ENCODE assay signal across 20 cellular contexts in genomic region chr1:203500279-203500678, GRCh38.
DNase-seq lines count a peak whose midpoint lies in the region; ATAC-seq and TF ChIP-seq lines count a peak whose summit lies in the region.
"Had no signal": no experiment of that assay in that cellular context is flagged by ENCODE, and none has a peak within 500 bp of the region (broad histone marks: within the 10 kb centered on the region; RNA-seq: fewer than 3 reads in every experiment).

No MANE protein-coding gene starts in this region.

- H3K9me3 ChIP-seq in HEK293 (ENCODE audit: control insufficient read depth, insufficient read depth, low read depth, low read length) = no peaks in the 10 kb centered on the region
- H3K9me3 ChIP-seq: BLaER1 treated with 17β-estradiol and CSF1 and Interleukin-3, amounts not matched to agents 10 nM and 100 nM had no signal

- no peak for DNase-seq in activated naive CD4-positive, alpha-beta T cell treated with anti-CD3 and anti-CD28 coated beads, Interleukin-2, amount 10 ng/mL, durations not matched to agents 7 days and 5 days
- no peak for DNase-seq in central memory CD8-positive, alpha-beta T cell (ENCODE audit: low spot score in 2 of 2)
- no peak for DNase-seq in stimulated activated effector memory CD8-positive, alpha-beta T cell treated with anti-CD3 and anti-CD28 coated beads, Interleukin-12 subunit alpha, Interleukin-12 subunit beta, amount 100 ng/mL, for 72 hours (ENCODE audit: low spot score in 2 of 2)
- no peak for DNase-seq in cortex of kidney (lab: John Stamatoyannopoulos, UW)
- DNase-seq: 8988T; CD8-positive, alpha-beta T cell; COR-L47; DMS 273 treated with DMSO at 0.1 percent for 48 hours; DMS53; DND-41; EL; HCEC 1CT had no signal

- H3K4me1 Mint-ChIP-seq in activated naive CD4-positive, alpha-beta T cell treated with anti-CD3 and anti-CD28 coated beads, Interleukin-2, amount 50 U/mL, for 24 hours = peaks cover 9% of the 10 kb centered on the region
- H3K4me1 Mint-ChIP-seq in activated naive CD4-positive, alpha-beta T cell treated with anti-CD3 and anti-CD28 coated beads, Interleukin-2, amount 10 ng/mL, durations not matched to agents 7 days and 5 days = no peaks in the 10 kb centered on the region
- peaks cover 6% of the 10 kb centered on the region for H3K4me1 Mint-ChIP-seq in central memory CD8-positive, alpha-beta T cell
- peaks cover 8% of the 10 kb centered on the region for H3K4me1 Mint-ChIP-seq in stimulated activated effector memory CD8-positive, alpha-beta T cell treated with anti-CD3 and anti-CD28 coated beads, Interleukin-12 subunit alpha, Interleukin-12 subunit beta, amount 100 ng/mL, for 72 hours

- no peak overlapping the region for H3K4me3 Mint-ChIP-seq in activated naive CD4-positive, alpha-beta T cell treated with anti-CD3 and anti-CD28 coated beads, Interleukin-2, amount 50 U/mL, for 24 hours
- H3K4me3 Mint-ChIP-seq in activated naive CD4-positive, alpha-beta T cell treated with anti-CD3 and anti-CD28 coated beads, Interleukin-2, amount 10 ng/mL, durations not matched to agents 7 days and 5 days = no peak overlapping the region
- no peak overlapping the region for H3K4me3 Mint-ChIP-seq in central memory CD8-positive, alpha-beta T cell
- no peak overlapping the region for H3K4me3 Mint-ChIP-seq in stimulated activated effector memory CD8-positive, alpha-beta T cell treated with anti-CD3 and anti-CD28 coated beads, Interleukin-12 subunit alpha, Interleukin-12 subunit beta, amount 100 ng/mL, for 72 hours
- H3K4me3 Mint-ChIP-seq: B cell; CD8-positive, alpha-beta T cell; GM23338 had no signal

- no peak for TF ChIP-seq CTCF in HEK293 (tag by site-specific recombination; IDR thresholded peaks at IDR 0.05)

- POLR2A ChIA-PET in HEK293 (lab: Yijun Ruan, JAX) = no interaction called here

- no peaks in the 10 kb centered on the region for H3K9me3 Mint-ChIP-seq in activated naive CD4-positive, alpha-beta T cell treated with anti-CD3 and anti-CD28 coated beads, Interleukin-2, amount 50 U/mL, for 24 hours
- H3K9me3 Mint-ChIP-seq in activated naive CD4-positive, alpha-beta T cell treated with anti-CD3 and anti-CD28 coated beads, Interleukin-2, amount 10 ng/mL, durations not matched to agents 7 days and 5 days = no peaks in the 10 kb centered on the region
- no peaks in the 10 kb centered on the region for H3K9me3 Mint-ChIP-seq in central memory CD8-positive, alpha-beta T cell
- no peaks in the 10 kb centered on the region for H3K9me3 Mint-ChIP-seq in stimulated activated effector memory CD8-positive, alpha-beta T cell treated with anti-CD3 and anti-CD28 coated beads, Interleukin-12 subunit alpha, Interleukin-12 subunit beta, amount 100 ng/mL, for 72 hours
- H3K9me3 Mint-ChIP-seq: CD8-positive, alpha-beta T cell; GM23338 had no signal

- CTCF ChIA-PET in activated naive CD4-positive, alpha-beta T cell treated with anti-CD3 and anti-CD28 coated beads, Interleukin-2, amount 10 ng/mL, durations not matched to agents 7 days and 5 days (lab: Charles Lee) = no interaction called here
- CTCF ChIA-PET in HEK293 (lab: Yijun Ruan, JAX) = no interaction called here

- H3K36me3 Mint-ChIP-seq in activated naive CD4-positive, alpha-beta T cell treated with anti-CD3 and anti-CD28 coated beads, Interleukin-2, amount 50 U/mL, for 24 hours = no peaks in the 10 kb centered on the region
- H3K36me3 Mint-ChIP-seq in activated naive CD4-positive, alpha-beta T cell treated with anti-CD3 and anti-CD28 coated beads, Interleukin-2, amount 10 ng/mL, durations not matched to agents 7 days and 5 days = no peaks in the 10 kb centered on the region
- peaks cover 2% of the 10 kb centered on the region for H3K36me3 Mint-ChIP-seq in central memory CD8-positive, alpha-beta T cell (ENCODE audit: insufficient read depth)
- H3K36me3 Mint-ChIP-seq in stimulated activated effector memory CD8-positive, alpha-beta T cell treated with anti-CD3 and anti-CD28 coated beads, Interleukin-12 subunit alpha, Interleukin-12 subunit beta, amount 100 ng/mL, for 72 hours = no peaks in the 10 kb centered on the region
- H3K36me3 Mint-ChIP-seq: CD8-positive, alpha-beta T cell had no signal

- ATAC-seq in central memory CD8-positive, alpha-beta T cell (replicated peaks; ENCODE audit: extremely low read depth, poor library complexity, severe bottlenecking) = no peak
- no peak for ATAC-seq in stimulated activated effector memory CD8-positive, alpha-beta T cell treated with anti-CD3 and anti-CD28 coated beads, Interleukin-12 subunit alpha, Interleukin-12 subunit beta, amount 100 ng/mL, for 72 hours
- no peak for ATAC-seq in HG03432 (IDR thresholded peaks at IDR 0.05; ENCODE audit: unreplicated experiment)
- no peak for ATAC-seq in GM19455 (IDR thresholded peaks at IDR 0.05; ENCODE audit: unreplicated experiment)
- ATAC-seq: CD8-positive, alpha-beta T cell; GM12878; GM23338 had no signal

- no peaks in the 10 kb centered on the region for H3K4me1 ChIP-seq in HEK293 (ENCODE audit: control insufficient read depth, insufficient read depth, low read length)

- H3K27ac ChIP-seq in HEK293 (ENCODE audit: extremely low read depth, low read depth, low read length) = no peak overlapping the region
- H3K27ac ChIP-seq: BLaER1 treated with 17β-estradiol and CSF1 and Interleukin-3, amounts not matched to agents 10 nM and 100 nM had no signal

- peak overlapping the region; percentile 84 for H3K27ac Mint-ChIP-seq in activated naive CD4-positive, alpha-beta T cell treated with anti-CD3 and anti-CD28 coated beads, Interleukin-2, amount 50 U/mL, for 24 hours
- H3K27ac Mint-ChIP-seq in activated naive CD4-positive, alpha-beta T cell treated with anti-CD3 and anti-CD28 coated beads, Interleukin-2, amount 10 ng/mL, durations not matched to agents 7 days and 5 days = no peak overlapping the region
- H3K27ac Mint-ChIP-seq in central memory CD8-positive, alpha-beta T cell (ENCODE audit: low read depth) = peak overlapping the region; percentile 12
- H3K27ac Mint-ChIP-seq in stimulated activated effector memory CD8-positive, alpha-beta T cell treated with anti-CD3 and anti-CD28 coated beads, Interleukin-12 subunit alpha, Interleukin-12 subunit beta, amount 100 ng/mL, for 72 hours = peak overlapping the region; percentile 7
- H3K27ac Mint-ChIP-seq: B cell, GM23338 had no signal

- H3K4me3 ChIP-seq in HEK293 (ENCODE audit: low read depth, low read length) = no peak overlapping the region
- H3K4me3 ChIP-seq: BLaER1 treated with 17β-estradiol and CSF1 and Interleukin-3, amounts not matched to agents 10 nM and 100 nM; GM12878; GM23338 had no signal

- no peaks in the 10 kb centered on the region for H3K36me3 ChIP-seq in HEK293 (ENCODE audit: control insufficient read depth in 2 of 2, insufficient read depth in 1 of 2, low read length in 2 of 2)
- H3K36me3 ChIP-seq: BLaER1 treated with 17β-estradiol and CSF1 and Interleukin-3, amounts not matched to agents 10 nM and 100 nM had no signal

- H3K27me3 Mint-ChIP-seq in activated naive CD4-positive, alpha-beta T cell treated with anti-CD3 and anti-CD28 coated beads, Interleukin-2, amount 50 U/mL, for 24 hours = no peaks in the 10 kb centered on the region
- peaks cover 39% of the 10 kb centered on the region for H3K27me3 Mint-ChIP-seq in activated naive CD4-positive, alpha-beta T cell treated with anti-CD3 and anti-CD28 coated beads, Interleukin-2, amount 10 ng/mL, durations not matched to agents 7 days and 5 days
- peaks cover 17% of the 10 kb centered on the region for H3K27me3 Mint-ChIP-seq in central memory CD8-positive, alpha-beta T cell

TF ChIP-seq in HEK293, 187 proteins besides CTCF, POLR2A, EP300 and RAD21 (continues in another document):
- TF ChIP-seq ZFHX2 (tag by site-specific recombination; conservative IDR thresholded peaks at IDR 0.05) (peak; percentile 91), ZNF561 (tag by site-specific recombination; IDR thresholded peaks at IDR 0.05; ENCODE audit: borderline replicate concordance) (no peak), ZBTB17 (tag by site-specific recombination; IDR thresholded peaks at IDR 0.05) (no peak), ZBTB6 (tag by site-specific recombination; IDR thresholded peaks at IDR 0.05) (no peak), ZNF639 (tag by site-specific recombination; IDR thresholded peaks at IDR 0.05) (no peak), ZFP41 (tag by site-specific recombination; IDR thresholded peaks at IDR 0.05; ENCODE audit: borderline replicate concordance) (no peak), EGR2 (tag by site-specific recombination; IDR thresholded peaks at IDR 0.05; ENCODE audit: low read depth) (peak; percentile 97), ZNF449 (tag by site-specific recombination; IDR thresholded peaks at IDR 0.05) (no peak), KLF9 (tag by site-specific recombination; IDR thresholded peaks at IDR 0.05; ENCODE audit: low read depth) (no peak)
